Comparison of ENCODE assay signal across 2 cellular contexts in the genomic region with DNA sequence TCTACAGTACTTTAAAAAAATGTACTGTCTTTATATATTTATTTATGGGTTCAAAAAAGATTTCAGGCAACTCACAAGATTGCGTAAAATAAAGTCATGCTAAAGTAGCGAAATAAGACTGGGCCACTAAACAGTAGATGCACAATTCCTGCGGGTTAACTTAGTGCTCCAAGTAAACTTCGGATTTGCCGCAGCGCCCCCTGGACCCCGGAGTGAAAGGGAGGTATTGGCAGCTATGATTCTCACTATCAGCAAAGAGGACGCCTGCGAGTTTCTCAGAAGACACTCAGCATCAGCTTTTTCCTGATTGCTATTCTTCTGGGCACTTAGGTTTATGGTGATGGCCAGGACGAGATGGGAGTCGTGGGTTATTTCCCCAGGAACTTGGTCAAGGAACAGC.
TF ChIP-seq lines count a peak whose summit lies in the region.

No MANE protein-coding gene starts in this region.

TF ChIP-seq in GM23338, 12 proteins besides CTCF, POLR2A, EP300 and RAD21 (continues in another document):
- TF ChIP-seq ZNF114 (CRISPR knock-in tag; IDR thresholded peaks at IDR 0.05), result no peak
- TF ChIP-seq EZH2 (IDR thresholded peaks at IDR 0.05; ENCODE audit: low read depth, unreplicated experiment), result no peak
- TF ChIP-seq NANOG (IDR thresholded peaks at IDR 0.05; ENCODE audit: borderline replicate concordance), result no peak
- TF ChIP-seq, protein P1, sequence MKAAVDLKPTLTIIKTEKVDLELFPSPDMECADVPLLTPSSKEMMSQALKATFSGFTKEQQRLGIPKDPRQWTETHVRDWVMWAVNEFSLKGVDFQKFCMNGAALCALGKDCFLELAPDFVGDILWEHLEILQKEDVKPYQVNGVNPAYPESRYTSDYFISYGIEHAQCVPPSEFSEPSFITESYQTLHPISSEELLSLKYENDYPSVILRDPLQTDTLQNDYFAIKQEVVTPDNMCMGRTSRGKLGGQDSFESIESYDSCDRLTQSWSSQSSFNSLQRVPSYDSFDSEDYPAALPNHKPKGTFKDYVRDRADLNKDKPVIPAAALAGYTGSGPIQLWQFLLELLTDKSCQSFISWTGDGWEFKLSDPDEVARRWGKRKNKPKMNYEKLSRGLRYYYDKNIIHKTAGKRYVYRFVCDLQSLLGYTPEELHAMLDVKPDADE (IDR thresholded peaks at IDR 0.05), result no peak
- TF ChIP-seq JUNB (IDR thresholded peaks at IDR 0.05; ENCODE audit: unreplicated experiment), result no peak
- no peak for TF ChIP-seq ZNF331 (CRISPR knock-in tag; IDR thresholded peaks at IDR 0.05; ENCODE audit: low read depth)
- no peak for TF ChIP-seq ZNF462 (CRISPR knock-in tag; IDR thresholded peaks at IDR 0.05)
- TF ChIP-seq EZH2phosphoT487 (IDR thresholded peaks at IDR 0.05; ENCODE audit: unreplicated experiment), result no peak
- TF ChIP-seq REST (IDR thresholded peaks at IDR 0.05; ENCODE audit: unreplicated experiment), result no peak
- no peak for TF ChIP-seq STAT1 (IDR thresholded peaks at IDR 0.05; ENCODE audit: unreplicated experiment)

TF ChIP-seq in WTC11, 78 proteins besides CTCF, POLR2A, EP300 and RAD21:
- TF ChIP-seq ZBTB43 (CRISPR knock-in tag; IDR thresholded peaks at IDR 0.05), result no peak
- TF ChIP-seq, protein P2, sequence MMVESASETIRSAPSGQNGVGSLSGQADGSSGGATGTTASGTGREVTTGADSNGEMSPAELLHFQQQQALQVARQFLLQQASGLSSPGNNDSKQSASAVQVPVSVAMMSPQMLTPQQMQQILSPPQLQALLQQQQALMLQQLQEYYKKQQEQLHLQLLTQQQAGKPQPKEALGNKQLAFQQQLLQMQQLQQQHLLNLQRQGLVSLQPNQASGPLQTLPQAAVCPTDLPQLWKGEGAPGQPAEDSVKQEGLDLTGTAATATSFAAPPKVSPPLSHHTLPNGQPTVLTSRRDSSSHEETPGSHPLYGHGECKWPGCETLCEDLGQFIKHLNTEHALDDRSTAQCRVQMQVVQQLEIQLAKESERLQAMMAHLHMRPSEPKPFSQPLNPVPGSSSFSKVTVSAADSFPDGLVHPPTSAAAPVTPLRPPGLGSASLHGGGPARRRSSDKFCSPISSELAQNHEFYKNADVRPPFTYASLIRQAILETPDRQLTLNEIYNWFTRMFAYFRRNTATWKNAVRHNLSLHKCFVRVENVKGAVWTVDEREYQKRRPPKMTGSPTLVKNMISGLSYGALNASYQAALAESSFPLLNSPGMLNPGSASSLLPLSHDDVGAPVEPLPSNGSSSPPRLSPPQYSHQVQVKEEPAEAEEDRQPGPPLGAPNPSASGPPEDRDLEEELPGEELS (CRISPR knock-in tag; IDR thresholded peaks at IDR 0.05), result no peak
- TF ChIP-seq GABPB1 (CRISPR knock-in tag; IDR thresholded peaks at IDR 0.05), result no peak
- TF ChIP-seq PREB (CRISPR knock-in tag; IDR thresholded peaks at IDR 0.05; ENCODE audit: borderline replicate concordance), result no peak
- TF ChIP-seq NR1H2 (CRISPR knock-in tag; IDR thresholded peaks at IDR 0.05), result no peak
- TF ChIP-seq, protein P3, sequence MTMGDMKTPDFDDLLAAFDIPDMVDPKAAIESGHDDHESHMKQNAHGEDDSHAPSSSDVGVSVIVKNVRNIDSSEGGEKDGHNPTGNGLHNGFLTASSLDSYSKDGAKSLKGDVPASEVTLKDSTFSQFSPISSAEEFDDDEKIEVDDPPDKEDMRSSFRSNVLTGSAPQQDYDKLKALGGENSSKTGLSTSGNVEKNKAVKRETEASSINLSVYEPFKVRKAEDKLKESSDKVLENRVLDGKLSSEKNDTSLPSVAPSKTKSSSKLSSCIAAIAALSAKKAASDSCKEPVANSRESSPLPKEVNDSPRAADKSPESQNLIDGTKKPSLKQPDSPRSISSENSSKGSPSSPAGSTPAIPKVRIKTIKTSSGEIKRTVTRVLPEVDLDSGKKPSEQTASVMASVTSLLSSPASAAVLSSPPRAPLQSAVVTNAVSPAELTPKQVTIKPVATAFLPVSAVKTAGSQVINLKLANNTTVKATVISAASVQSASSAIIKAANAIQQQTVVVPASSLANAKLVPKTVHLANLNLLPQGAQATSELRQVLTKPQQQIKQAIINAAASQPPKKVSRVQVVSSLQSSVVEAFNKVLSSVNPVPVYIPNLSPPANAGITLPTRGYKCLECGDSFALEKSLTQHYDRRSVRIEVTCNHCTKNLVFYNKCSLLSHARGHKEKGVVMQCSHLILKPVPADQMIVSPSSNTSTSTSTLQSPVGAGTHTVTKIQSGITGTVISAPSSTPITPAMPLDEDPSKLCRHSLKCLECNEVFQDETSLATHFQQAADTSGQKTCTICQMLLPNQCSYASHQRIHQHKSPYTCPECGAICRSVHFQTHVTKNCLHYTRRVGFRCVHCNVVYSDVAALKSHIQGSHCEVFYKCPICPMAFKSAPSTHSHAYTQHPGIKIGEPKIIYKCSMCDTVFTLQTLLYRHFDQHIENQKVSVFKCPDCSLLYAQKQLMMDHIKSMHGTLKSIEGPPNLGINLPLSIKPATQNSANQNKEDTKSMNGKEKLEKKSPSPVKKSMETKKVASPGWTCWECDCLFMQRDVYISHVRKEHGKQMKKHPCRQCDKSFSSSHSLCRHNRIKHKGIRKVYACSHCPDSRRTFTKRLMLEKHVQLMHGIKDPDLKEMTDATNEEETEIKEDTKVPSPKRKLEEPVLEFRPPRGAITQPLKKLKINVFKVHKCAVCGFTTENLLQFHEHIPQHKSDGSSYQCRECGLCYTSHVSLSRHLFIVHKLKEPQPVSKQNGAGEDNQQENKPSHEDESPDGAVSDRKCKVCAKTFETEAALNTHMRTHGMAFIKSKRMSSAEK (CRISPR knock-in tag; IDR thresholded peaks at IDR 0.05; ENCODE audit: borderline replicate concordance), result no peak
- no peak for TF ChIP-seq FOXP1 (CRISPR knock-in tag; IDR thresholded peaks at IDR 0.05; ENCODE audit: borderline replicate concordance)
